ENCODE assay signal across 31 cellular contexts in genomic region chr5:94855543-94855942, GRCh38.
"Had no signal": no experiment of that assay in that cellular context is flagged by ENCODE, and none has a peak within 500 bp of the region (broad histone marks: within the 10 kb centered on the region; RNA-seq: fewer than 3 reads in every experiment).

No MANE protein-coding gene starts in this region.

- H3K36me3 ChIP-seq: brain microvascular endothelial cell, WERI-Rb-1 had no signal

- ATAC-seq: activated CD8-positive, alpha-beta memory T cell treated with anti-CD3 and anti-CD28 coated beads, Interleukin-2, amount 10 ng/mL, durations not matched to agents 7 days and 5 days; Right ventricle myocardium inferior had no signal

- H3K4me3 ChIP-seq: PC-9 had no signal

- H3K4me2 ChIP-seq: PC-9 had no signal

- H2AFZ ChIP-seq: PC-9 had no signal

- FAIRE-seq: colon, RCC 7860 had no signal

- H3K27ac ChIP-seq: brain microvascular endothelial cell, PC-9, RWPE1, WERI-Rb-1 had no signal

- DNase-seq: activated CD4-positive, alpha-beta memory T cell treated with anti-CD3 and anti-CD28 coated beads, Interleukin-2, amount 10 ng/mL, durations not matched to agents 7 days and 5 days; activated CD4-positive, alpha-beta T cell treated with anti-CD3 and anti-CD28 coated beads for 1 hour; activated CD4-positive, alpha-beta T cell treated with anti-CD3 and anti-CD28 coated beads for 48 hours; activated CD4-positive, CD25-positive, alpha-beta regulatory T cell; activated CD8-positive, alpha-beta memory T cell treated with anti-CD3 and anti-CD28 coated beads for 24 hours; activated CD8-positive, alpha-beta memory T cell treated with anti-CD3 and anti-CD28 coated beads, Interleukin-2, amount 10 ng/mL, durations not matched to agents 7 days and 5 days; activated CD8-positive, alpha-beta memory T cell treated with anti-CD3 and anti-CD28 coated beads, Interleukin-2, amount 50 U/mL, for 48 hours; activated effector memory CD4-positive, alpha-beta T cell treated with Interleukin-2 at 50 U/mL for 16 hours; activated naive CD4-positive, alpha-beta T cell treated with anti-CD3 and anti-CD28 coated beads, Interleukin-2, amount 50 U/mL, for 16 hours; activated naive CD8-positive, alpha-beta T cell treated with anti-CD3 and anti-CD28 coated beads for 36 hours; activated T-cell treated with anti-CD3 and anti-CD28 coated beads, Interleukin-2, amount 50 U/mL, for 48 hours; amniotic stem cell; aorta; brain microvascular endothelial cell; central memory CD4-positive, alpha-beta T cell; Karpas-422; NCI-H1417 treated with DMSO at 0.1 percent for 48 hours; NCI-H1694 treated with DMSO at 0.1 percent for 48 hours; NCI-H2029 treated with DMSO at 0.1 percent for 48 hours; NCI-H2107; NCI-H524 treated with DMSO at 0.1 percent for 48 hours; NCI-H82; NK-92 treated with Interleukin-12 subunit alpha and Interleukin-12 subunit beta, amount 100 ng/mL, for 24 hours; PC-9; SIG-M5; T1000; WERI-Rb-1 had no signal

- H3K27me3 ChIP-seq: brain microvascular endothelial cell had no signal
